Comparison of ENCODE assay signal across 10 cellular contexts in the genomic region with DNA sequence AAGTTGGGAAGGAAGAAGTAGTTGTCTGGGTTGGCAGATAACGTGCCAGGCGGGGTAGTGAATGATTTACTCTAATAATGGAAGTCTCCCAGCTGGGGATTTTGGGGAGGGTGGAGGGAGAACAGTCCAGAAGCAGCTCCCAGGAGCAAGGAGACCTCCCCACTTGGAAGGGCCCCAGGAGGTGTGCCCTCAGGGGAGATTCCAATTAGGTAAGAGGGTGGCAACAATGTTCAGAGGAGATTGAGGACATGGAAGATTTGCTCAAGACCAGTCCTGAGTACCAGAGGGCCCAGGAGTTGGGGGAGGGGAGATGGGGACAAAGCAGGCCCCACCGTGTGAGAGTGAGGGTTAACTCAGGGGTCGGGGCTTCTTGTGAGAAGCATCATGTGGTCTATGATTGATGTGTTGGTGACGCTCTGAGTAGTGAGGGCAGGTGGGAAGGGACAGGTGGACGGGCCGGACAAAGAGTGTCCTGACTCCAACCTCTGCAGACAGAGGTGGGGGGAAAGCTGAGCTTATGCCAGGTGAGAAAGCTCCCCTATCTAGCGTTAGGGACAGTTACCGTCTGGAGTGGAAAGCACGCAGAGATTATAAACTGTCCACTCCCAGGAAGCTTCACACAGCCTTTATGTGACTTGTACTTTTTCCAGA. TPM values are rescaled to one million over a fixed set of nuclear protein-coding genes. Genes with fewer than 3 reads are reported as not detected.
DNase-seq lines count a peak whose midpoint lies in the region; ATAC-seq, FAIRE-seq and TF ChIP-seq lines count a peak whose summit lies in the region.
"Had no signal": no experiment of that assay in that cellular context is flagged by ENCODE, and none has a peak within 500 bp of the region (broad histone marks: within the 10 kb centered on the region; RNA-seq: fewer than 3 reads in every experiment).

No MANE protein-coding gene starts in this region.

- TF ChIP-seq CTCF in Peyer's patch (IDR thresholded peaks at IDR 0.05) (no peak), esophagus squamous epithelium (IDR thresholded peaks at IDR 0.05) (no peak), pancreas (IDR thresholded peaks at IDR 0.05) (no peak)

- H3K4me1 ChIP-seq in Peyer's patch: peaks cover 0 to 46% (median 6%) of the 10 kb centered on the region in 4 donors
- H3K4me1 ChIP-seq in esophagus squamous epithelium: peaks cover 6 to 66% (median 9%) of the 10 kb centered on the region in 3 donors
- H3K4me1 ChIP-seq in pancreas: peaks cover 17 to 30% (median 20%) of the 10 kb centered on the region in 3 donors

- H3K36me3 ChIP-seq in Peyer's patch (no peaks in the 10 kb centered on the region), esophagus squamous epithelium (peaks cover 0 to 11% (median 0%) of the 10 kb centered on the region in 3 donors), pancreas (no peaks in the 10 kb centered on the region)

- H3K9me3 ChIP-seq in Peyer's patch (no peaks in the 10 kb centered on the region), esophagus squamous epithelium (no peaks in the 10 kb centered on the region), pancreas (no peaks in the 10 kb centered on the region)

- peak; percentile 96 for DNase-seq in Caki2 (ENCODE audit: low read depth)
- DNase-seq in Peyer's patch: peak in 1 of 3 donors; percentile 55
- DNase-seq in esophagus squamous epithelium (lab: John Stamatoyannopoulos, UW): no peak
- peak in 4 of 6 donors; percentile 77 to 86 (median 82) for DNase-seq in pancreas
- no peak for DNase-seq in activated effector memory CD4-positive, alpha-beta T cell treated with anti-CD3 and anti-CD28 coated beads, Interleukin-2, amount 50 U/mL, for 16 hours
- no peak for DNase-seq in Right ventricle myocardium superior
- DNase-seq: activated gamma-delta T cell treated with Interleukin-2 at 50 U/mL for 16 hours had no signal

- H3K27me3 ChIP-seq in Peyer's patch: peaks cover 0 to 4% of the 10 kb centered on the region in 2 donors
- peaks cover 0 to 15% (median 0%) of the 10 kb centered on the region in 4 donors for H3K27me3 ChIP-seq in esophagus squamous epithelium
- no peaks in the 10 kb centered on the region for H3K27me3 ChIP-seq in pancreas

- no peak for TF ChIP-seq POLR2A in Peyer's patch (IDR thresholded peaks at IDR 0.05)
- no peak for TF ChIP-seq POLR2A in esophagus squamous epithelium (IDR thresholded peaks at IDR 0.05)
- TF ChIP-seq POLR2A in GM18505 (IDR thresholded peaks at IDR 0.05; ENCODE audit: borderline replicate concordance, extremely low read depth, insufficient read depth, insufficient read length): no peak

- in situ Hi-C loops in Caki2 (cut with HindIII; ENCODE audit: low pct_unique_long_range_greater_than_20kb, low sequenced_read_pairs): loop anchor here (5.0 kb wide), 1 partner anchor 49 kb away; a partner anchor contains a TSS

- peak; percentile 7 to 46 (median 26) for ATAC-seq in pancreas
- no peak for ATAC-seq in HG03378 (IDR thresholded peaks at IDR 0.05; ENCODE audit: unreplicated experiment)
- ATAC-seq in GM18505 (IDR thresholded peaks at IDR 0.05; ENCODE audit: unreplicated experiment): no peak
- ATAC-seq in Right ventricle myocardium superior (ENCODE audit: poor library complexity): no peak

- 45 to 64% methylated on average over 10 of the region's 10 CpGs for WGBS in esophagus squamous epithelium, 2 donors
- WGBS in pancreas, 2 donors: 13 to 18% methylated on average over 10 of the region's 10 CpGs

- H3K4me3 ChIP-seq in Peyer's patch (peak overlapping the region in 2 of 4 donors; percentile 80 to 85), esophagus squamous epithelium (peak overlapping the region in 3 of 4 donors; percentile 6 to 83 (median 75)), pancreas (peak overlapping the region in 3 of 4 donors; percentile 5 to 89 (median 65))

- H3K27ac ChIP-seq in Peyer's patch (peak overlapping the region in 3 of 4 donors; percentile 79 to 98 (median 94)), esophagus squamous epithelium (peak overlapping the region; percentile 91 to 98 (median 96)), pancreas (peak overlapping the region; percentile 36 to 99 (median 75))

- no peak for FAIRE-seq in pancreas (lab: Jason Lieb, UNC)

- intact Hi-C loops in esophagus squamous epithelium (cut with DNase I) (no loop called here), pancreas (cut with DNase I) (no loop called here), Right ventricle myocardium superior (cut with DNase I) (no loop called here)

RNA-seq across cellular contexts. Expression of a gene that starts 3.5 kb away (rescaled TPM):
- total RNA-seq in Caki2 (2014; rRNA removed; shearing (Covaris generic); ENCODE audit: low replicate concordance): 1,423 and 1,713 TPM in 2 replicates
- total RNA-seq in Peyer's patch: 1,000 to 10,000 TPM in 2 of 4 donors, 100 to 1,000 TPM in 2; 158 to 1,321 (median 873) TPM
- 100 to 1,000 TPM; 345 to 663 (median 433) TPM for total RNA-seq in esophagus squamous epithelium
- 100 to 1,000 TPM; 121 to 239 (median 152) TPM for total RNA-seq in pancreas
- polyA plus RNA-seq in pancreas: 100 to 1,000 TPM; 178 to 337 TPM
- 8.7 TPM for total RNA-seq in Right ventricle myocardium superior

RNA-seq across cellular contexts. Expression of a gene that starts 11.7 kb away (rescaled TPM):
- not detected in 2 replicates for total RNA-seq in Caki2 (2014; rRNA removed; shearing (Covaris generic); ENCODE audit: low replicate concordance)
- total RNA-seq in Peyer's patch (10 to 100 TPM in 2 of 4 donors, 1 to 10 TPM in 2; 8.2 to 28.1 (median 17.7) TPM), esophagus squamous epithelium (100 to 1,000 TPM in 1 of 4 donors, 10 to 100 TPM in 2, 1 to 10 TPM in 1; 1.1 to 101 (median 26.3) TPM), pancreas (10 to 100 TPM in 1 of 6 donors, 1 to 10 TPM in 5; 6.9 to 15.2 (median 8.1) TPM), Right ventricle myocardium superior (31.1 TPM)
- 10 to 100 TPM; 31.4 to 42.8 TPM for polyA plus RNA-seq in pancreas
- total RNA-seq: LHCN-M2 had no signal

RNA-seq across cellular contexts. Expression of a gene that starts 36.1 kb away (rescaled TPM):
- total RNA-seq in Caki2 (2014; rRNA removed; shearing (Covaris generic); ENCODE audit: low replicate concordance): 165 and 184 TPM in 2 replicates
- total RNA-seq in Peyer's patch: 100 to 1,000 TPM in 3 of 4 donors, 10 to 100 TPM in 1; 39.6 to 444 (median 348) TPM
- total RNA-seq in esophagus squamous epithelium: 100 to 1,000 TPM; 354 to 843 (median 469) TPM
- 1 to 10 TPM in 5 of 6 donors, under 1 TPM in 1; 0.59 to 6.7 (median 3.0) TPM for total RNA-seq in pancreas
- polyA plus RNA-seq in pancreas: 10 to 100 TPM; 13.1 to 19.4 TPM
- 5.6 TPM for total RNA-seq in Right ventricle myocardium superior
- total RNA-seq: LHCN-M2 had no signal

RNA-seq across cellular contexts. Expression of a gene that starts 43.9 kb away (rescaled TPM):
- 2.3 and 3.0 TPM in 2 replicates for total RNA-seq in Caki2 (2014; rRNA removed; shearing (Covaris generic); ENCODE audit: low replicate concordance)
- not detected for total RNA-seq in Peyer's patch
- total RNA-seq in esophagus squamous epithelium: 1 to 10 TPM in 1 of 4 donors, under 1 TPM in 1, not detected in 2; 0.44 to 2.5 TPM
- under 1 TPM in 1 of 6 donors, not detected in 5; 0.37 TPM for total RNA-seq in pancreas
- under 1 TPM; 0.19 to 0.26 TPM for polyA plus RNA-seq in pancreas
- total RNA-seq in Right ventricle myocardium superior: not detected

RNA-seq across cellular contexts. Expression of a gene that starts 47.8 kb away (rescaled TPM):
- total RNA-seq in Caki2 (2014; rRNA removed; shearing (Covaris generic); ENCODE audit: low replicate concordance): 180 and 207 TPM in 2 replicates
- total RNA-seq in Peyer's patch: 10 to 100 TPM; 11.6 to 31.4 (median 15.0) TPM
- 10 to 100 TPM; 24.0 to 42.8 (median 27.3) TPM for total RNA-seq in esophagus squamous epithelium
- 10 to 100 TPM in 3 of 6 donors, 1 to 10 TPM in 3; 6.9 to 18.2 (median 11.3) TPM for total RNA-seq in pancreas
- 10 to 100 TPM; 30.9 to 32.3 TPM for polyA plus RNA-seq in pancreas
- 31.3 TPM for total RNA-seq in Right ventricle myocardium superior

Comparison
In these comparisons a context has a peak if more than half of its experiments do, and no peak if none do; other contexts are left out.
1. DNase-seq: peak in Caki2 (single experiment) and pancreas (4 of 6); none in esophagus squamous epithelium (single experiment), activated effector memory CD4-positive, alpha-beta T cell treated with anti-CD3 and anti-CD28 coated beads, Interleukin-2, amount 50 U/mL, for 16 hours (single experiment) and Right ventricle myocardium superior (single experiment).
2. ATAC-seq: peak in pancreas (4 of 4); none in HG03378 (single experiment), GM18505 (single experiment) and Right ventricle myocardium superior (single experiment).
3. RNA of a gene that starts 3.5 kb away (total RNA-seq): 1,423 to 1,713 TPM in Caki2, 158 to 1,321 TPM in Peyer's patch, 345 to 663 TPM in esophagus squamous epithelium and 121 to 239 TPM in pancreas; 8.7 TPM in Right ventricle myocardium superior (single experiment); every median in the first group is over 10 times any median in the second.
4. Peak in every context shown above with its lines, with median percentiles within 50 percentile points of each other: H3K27ac ChIP-seq.